Comparison of ENCODE assay signal across 9 cellular contexts in the genomic region with DNA sequence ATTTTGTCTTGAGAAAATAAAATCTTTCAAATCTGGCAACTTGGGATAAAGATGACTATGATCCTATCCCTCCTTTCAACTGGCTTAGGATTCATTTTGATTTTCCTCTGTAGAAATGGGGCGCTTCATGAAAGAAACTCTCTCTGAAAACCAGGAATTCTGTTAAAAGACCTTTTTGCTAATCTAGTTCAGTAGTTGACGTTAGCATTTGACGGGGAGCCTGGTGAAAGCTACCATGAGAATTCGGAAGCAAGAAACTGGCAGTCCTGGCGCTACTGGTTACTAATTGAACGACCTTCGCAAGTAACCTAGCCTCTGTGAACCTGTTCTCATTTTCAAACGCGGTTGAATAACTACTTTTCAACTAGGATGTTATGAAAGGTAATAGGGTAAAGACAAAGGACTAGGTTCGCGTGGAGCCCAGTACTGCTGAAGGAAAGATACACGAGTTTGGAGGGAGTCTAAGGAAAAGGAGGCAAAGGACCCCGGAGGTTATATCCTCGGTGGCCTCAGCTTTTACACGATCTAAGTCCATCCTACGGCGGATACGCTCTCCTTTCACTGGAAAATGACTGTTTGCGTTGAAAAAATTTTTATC. TPM values are rescaled to one million over a fixed set of nuclear protein-coding genes. Genes with fewer than 3 reads are reported as not detected.
DNase-seq lines count a peak whose midpoint lies in the region; ATAC-seq and TF ChIP-seq lines count a peak whose summit lies in the region.
"Had no signal": no experiment of that assay in that cellular context is flagged by ENCODE, and none has a peak within 500 bp of the region (broad histone marks: within the 10 kb centered on the region; RNA-seq: fewer than 3 reads in every experiment).

No MANE protein-coding gene starts in this region.

- peak overlapping the region; percentile 82 for H3K9ac ChIP-seq in mammary epithelial cell (ENCODE audit: insufficient read depth, low read length)

- no peak for DNase-seq in Calu3
- DNase-seq in MG63 = no peak
- no peak for DNase-seq in mammary epithelial cell
- no peak for DNase-seq in right lobe of liver
- DNase-seq in transverse colon = no peak
- no peak for DNase-seq in GM20000 (ENCODE audit: low spot score)
- no peak for DNase-seq in midbrain (lab: John Stamatoyannopoulos, UW)

- peak overlapping the region; percentile 99 for H2AFZ ChIP-seq in mammary epithelial cell (ENCODE audit: low read depth, low read length)

- dilution Hi-C loops in mammary epithelial cell (cut with HindIII; ENCODE audit: low sequenced_read_pairs) = no loop called here

- H3K79me2 ChIP-seq in mammary epithelial cell (ENCODE audit: insufficient read depth, low read length) = peaks cover 9% of the 10 kb centered on the region

- CTCF ChIA-PET in Calu3 (lab: Charles Lee) = interaction anchor here (0.7 to 2.1 kb wide), 5 partner anchors 20 to 101 kb away, joined by 3 to 4 read pairs (median 4); partner anchors contain the start of gene OBSL1
- CTCF ChIA-PET in mammary epithelial cell (lab: Charles Lee; ENCODE audit: low non-redundant PET) = interaction anchor here (0.6 kb wide), 1 partner anchor 15 kb away, joined by 7 read pairs; no protein-coding TSS in a partner anchor

- H3K4me3 Mint-ChIP-seq in Calu3 (ENCODE audit: low read depth, unreplicated experiment) = peak overlapping the region; percentile 95

- H3K4me1 ChIP-seq in mammary epithelial cell (ENCODE audit: insufficient read depth, low read length) (peaks cover 16% of the 10 kb centered on the region), right lobe of liver (peaks cover 0 to 5% (median 0%) of the 10 kb centered on the region in 4 donors), transverse colon (peaks cover 5 to 15% (median 8%) of the 10 kb centered on the region in 4 donors)

- peaks cover 20% of the 10 kb centered on the region for H3K36me3 Mint-ChIP-seq in Calu3 (ENCODE audit: insufficient read depth, unreplicated experiment)

- H3K27me3 Mint-ChIP-seq in Calu3 (ENCODE audit: unreplicated experiment) = no peaks in the 10 kb centered on the region

- no peaks in the 10 kb centered on the region for H4K20me1 ChIP-seq in mammary epithelial cell (ENCODE audit: insufficient read depth, low read length)

- ATAC-seq in GM21526 (IDR thresholded peaks at IDR 0.05; ENCODE audit: low FRiP score, unreplicated experiment) (peak; percentile 7), right lobe of liver (peak; percentile 6 to 13 (median 10))

- H3K4me2 ChIP-seq in mammary epithelial cell (ENCODE audit: insufficient read depth, low read depth, low read length) = peak overlapping the region; percentile 88

- 6% methylated on average over 19 of the region's 19 CpGs for WGBS in mammary epithelial cell (ENCODE audit: low coverage, missing lambda C conversion rate)
- WGBS in right lobe of liver (ENCODE audit: insufficient coverage, low coverage, low lambda C conversion rate, missing lambda C conversion rate) = 9% methylated on average over 19 of the region's 19 CpGs
- 10 to 13% methylated on average over 19 of the region's 19 CpGs for WGBS in transverse colon (ENCODE audit: low coverage in 1 of 2), 2 donors

- peak overlapping the region; percentile 93 for H3K27ac Mint-ChIP-seq in Calu3 (ENCODE audit: unreplicated experiment)

- no peak for TF ChIP-seq POLR2A in right lobe of liver (IDR thresholded peaks at IDR 0.05)
- no peak for TF ChIP-seq POLR2A in transverse colon (IDR thresholded peaks at IDR 0.05)

- TF ChIP-seq CTCF in Calu3 (IDR thresholded peaks at IDR 0.05; ENCODE audit: unreplicated experiment) (no peak), mammary epithelial cell (conservative IDR thresholded peaks at IDR 0.05 in 1 of 2, IDR thresholded peaks at IDR 0.05 in 1 of 2; ENCODE audit: extremely low read depth in 1 of 2, insufficient read depth in 1 of 2, low read depth in 1 of 2, low read length in 2 of 2) (no peak), right lobe of liver (IDR thresholded peaks at IDR 0.05) (no peak), transverse colon (IDR thresholded peaks at IDR 0.05) (no peak), GM20000 (IDR thresholded peaks at IDR 0.05; ENCODE audit: extremely low read depth, missing control alignments) (no peak)

- no peaks in the 10 kb centered on the region for H3K9me3 Mint-ChIP-seq in Calu3 (ENCODE audit: low read depth, unreplicated experiment)

- intact Hi-C loops in Calu3 (cut with micrococcal nuclease; ENCODE audit: unreplicated experiment) = loop anchor here (1.0 to 2.0 kb wide), 2 partner anchors 20 to 54 kb away; partner anchors contain the start of gene CHPF
- intact Hi-C loops in mammary epithelial cell (cut with micrococcal nuclease) = loop anchor here (1.0 to 5.0 kb wide), 2 partner anchors 35 to 91 kb away; no protein-coding TSS in a partner anchor
- intact Hi-C loops in right lobe of liver (cut with DNase I) = no loop called here
- intact Hi-C loops in transverse colon (cut with DNase I; ENCODE audit: low total_unique reads) = loop anchor here (2.0 kb wide), 1 partner anchor 26 kb away; the partner anchor contains the start of gene OBSL1

- TF ChIP-seq EP300 in transverse colon (IDR thresholded peaks at IDR 0.05; ENCODE audit: low read depth) = no peak

- H3K36me3 ChIP-seq in MG63 (peaks cover 4% of the 10 kb centered on the region; the same call in 1 of the 2 replicates), mammary epithelial cell (ENCODE audit: insufficient read depth, low read length) (no peaks in the 10 kb centered on the region), right lobe of liver (no peaks in the 10 kb centered on the region), transverse colon (peaks cover 0 to 13% (median 3%) of the 10 kb centered on the region in 4 donors)

- H3K27me3 ChIP-seq in MG63 (no peaks in the 10 kb centered on the region), mammary epithelial cell (ENCODE audit: insufficient read depth, low read length) (no peaks in the 10 kb centered on the region), right lobe of liver (no peaks in the 10 kb centered on the region), transverse colon (no peaks in the 10 kb centered on the region)

- no peaks in the 10 kb centered on the region for H3K9me3 ChIP-seq in MG63
- H3K9me3 ChIP-seq in mammary epithelial cell (replicated peaks; ENCODE audit: insufficient read depth, low read length) = no peaks in the 10 kb centered on the region
- H3K9me3 ChIP-seq in right lobe of liver = no peaks in the 10 kb centered on the region
- H3K9me3 ChIP-seq in transverse colon = no peaks in the 10 kb centered on the region

- H3K4me1 Mint-ChIP-seq in Calu3 (ENCODE audit: low read depth, unreplicated experiment) = peaks cover 10% of the 10 kb centered on the region

- H3K4me3 ChIP-seq in MG63 (peak overlapping the region; percentile 77), mammary epithelial cell (replicated peaks in 1 of 3; ENCODE audit: insufficient read depth in 1 of 3, low read depth in 2 of 3, low read length in 3 of 3) (peak overlapping the region; percentile 59 to 74 (median 64)), right lobe of liver (peak overlapping the region; percentile 53 to 79 (median 74)), transverse colon (peak overlapping the region; percentile 48 to 97 (median 64))

- BruUV-seq in Calu3 (replicated peaks; lab: Mats Ljungman, UMichigan) (TSS peak; percentile 95), mammary epithelial cell (replicated peaks; lab: Mats Ljungman, UMichigan) (TSS peak; percentile 83)

- H3K27ac ChIP-seq in mammary epithelial cell (ENCODE audit: insufficient read depth, low read depth, low read length) = peak overlapping the region; percentile 91
- H3K27ac ChIP-seq in right lobe of liver = peak overlapping the region; percentile 85
- H3K27ac ChIP-seq in transverse colon = peak overlapping the region; percentile 92 to 95 (median 93)

- in situ Hi-C loops in mammary epithelial cell (cut with MboI; ENCODE audit: low sequenced_read_pairs in 2 of 2) = no loop called here
- in situ Hi-C loops in transverse colon (cut with MboI; ENCODE audit: low pct_ligation_motif_present in 1 of 4, low pct_unique_long_range_greater_than_20kb in 1 of 4, low sequenced_read_pairs in 3 of 4) = no loop called here

RNA-seq across cellular contexts. Expression of gene STK11IP, which starts 0.6 kb away (rescaled TPM):
- total RNA-seq in Calu3 (2022) (29.3 and 32.5 TPM in 2 replicates), mammary epithelial cell (10 to 100 TPM; 14.5 to 27.6 TPM), right lobe of liver (10 to 100 TPM in 1 of 6 experiments, 1 to 10 TPM in 5; 3.6 to 10.8 (median 6.6) TPM), transverse colon (100 to 1,000 TPM in 1 of 4 donors, 10 to 100 TPM in 3; 16.2 to 117 (median 38.2) TPM)
- 8.2 and 15.8 TPM in 2 replicates for total RNA-seq in MG63 (2014; rRNA removed; shearing (Covaris generic); ENCODE audit: low replicate concordance)
- polyA plus RNA-seq in mammary epithelial cell = 12.4 TPM
- 43.4 TPM for polyA minus RNA-seq in mammary epithelial cell

RNA-seq across cellular contexts. Expression of gene INHA, which starts 24.9 kb away (rescaled TPM):
- total RNA-seq in Calu3 (2022) (0.80 and 0.83 TPM in 2 replicates), mammary epithelial cell (1 to 10 TPM in 1 of 2 donors, under 1 TPM in 1; 0.50 to 2.0 TPM), right lobe of liver (not detected), transverse colon (not detected)
- total RNA-seq in MG63 (2014; rRNA removed; shearing (Covaris generic); ENCODE audit: low replicate concordance) = not detected in 2 replicates
- polyA plus RNA-seq in mammary epithelial cell = 0.53 TPM
- polyA minus RNA-seq in mammary epithelial cell = not detected
- total RNA-seq: activated CD8-positive, alpha-beta memory T cell treated with anti-CD3 and anti-CD28 coated beads for 36 hours had no signal

RNA-seq across cellular contexts. Expression of gene OBSL1, which starts 25.7 kb away (rescaled TPM):
- total RNA-seq in Calu3 (2022) = 65.9 and 76.5 TPM in 2 replicates
- total RNA-seq in MG63 (2014; rRNA removed; shearing (Covaris generic); ENCODE audit: low replicate concordance) = 37.6 and 49.9 TPM in 2 replicates
- total RNA-seq in mammary epithelial cell = 10 to 100 TPM; 32.6 to 52.8 TPM
- polyA plus RNA-seq in mammary epithelial cell = 30.8 TPM
- polyA minus RNA-seq in mammary epithelial cell = 39.7 TPM
- total RNA-seq in right lobe of liver = 10 to 100 TPM; 27.0 to 42.5 (median 39.4) TPM
- 10 to 100 TPM; 18.1 to 57.2 (median 19.0) TPM for total RNA-seq in transverse colon

RNA-seq across cellular contexts. Expression of gene SLC4A3, which starts 30.4 kb away (rescaled TPM):
- total RNA-seq in Calu3 (2022) = 14.9 and 20.2 TPM in 2 replicates
- 3.0 and 4.9 TPM in 2 replicates for total RNA-seq in MG63 (2014; rRNA removed; shearing (Covaris generic); ENCODE audit: low replicate concordance)
- total RNA-seq in mammary epithelial cell = 10 to 100 TPM; 12.5 to 30.0 TPM
- polyA plus RNA-seq in mammary epithelial cell = 11.2 TPM
- 12.7 TPM for polyA minus RNA-seq in mammary epithelial cell
- total RNA-seq in right lobe of liver = under 1 TPM in 5 of 6 experiments, not detected in 1; 0.14 to 0.42 (median 0.27) TPM
- total RNA-seq in transverse colon = 10 to 100 TPM in 1 of 4 donors, under 1 TPM in 2, not detected in 1; 0.32 to 25.9 (median 0.68) TPM

RNA-seq across cellular contexts. Expression of gene TMEM198, which starts 53.2 kb away (rescaled TPM):
- total RNA-seq in Calu3 (2022) (5.2 and 5.9 TPM in 2 replicates), mammary epithelial cell (1 to 10 TPM; 1.3 to 5.2 TPM), right lobe of liver (1 to 10 TPM in 5 of 6 experiments, under 1 TPM in 1; 0.68 to 3.2 (median 1.2) TPM), transverse colon (1 to 10 TPM in 3 of 4 donors, not detected in 1; 1.1 to 4.4 (median 1.2) TPM)
- total RNA-seq in MG63 (2014; rRNA removed; shearing (Covaris generic); ENCODE audit: low replicate concordance) = 5.1 and 5.9 TPM in 2 replicates
- polyA plus RNA-seq in mammary epithelial cell = 2.0 TPM
- polyA minus RNA-seq in mammary epithelial cell = 0.26 TPM

Comparison
In these comparisons a context has a peak if more than half of its experiments do, and no peak if none do; other contexts are left out.
1. intact Hi-C loops: an anchor here in Calu3 (1.0 to 2.0 kb wide), mammary epithelial cell (1.0 to 5.0 kb wide) and transverse colon (2.0 kb wide); none called in right lobe of liver.